11 cellular contexts compared by ENCODE assay signal in the genomic region with DNA sequence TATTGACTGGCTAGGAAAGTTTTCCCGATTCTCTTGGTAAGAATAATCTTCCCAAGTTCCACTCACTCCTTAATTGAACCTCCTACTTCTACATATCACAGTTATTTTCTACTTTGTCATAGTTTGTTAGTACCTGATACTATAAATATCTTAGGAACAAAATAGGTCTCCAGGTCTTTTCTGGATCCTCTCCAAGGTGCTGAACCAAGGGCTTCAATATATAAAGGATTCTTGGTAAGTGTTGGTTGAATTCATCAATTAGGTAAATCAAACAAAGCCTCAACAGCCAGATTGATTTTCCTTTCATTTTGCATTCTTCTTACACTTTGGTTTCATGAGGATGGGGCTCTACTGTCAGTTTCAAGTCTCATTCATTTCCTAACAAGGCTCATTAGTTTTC. TPM values are rescaled to one million over a fixed set of nuclear protein-coding genes. Genes with fewer than 3 reads are reported as not detected.
"Had no signal": no experiment of that assay in that cellular context is flagged by ENCODE, and none has a peak within 500 bp of the region (broad histone marks: within the 10 kb centered on the region; RNA-seq: fewer than 3 reads in every experiment).

No MANE protein-coding gene starts in this region.

- H3K27ac Mint-ChIP-seq: H9, HFFc6, IgD-negative memory B cell had no signal

- H3K4me1 Mint-ChIP-seq: IgD-negative memory B cell had no signal

- ATAC-seq: HepG2, K562 had no signal

- H3K4me3 ChIP-seq: GM23248, K562 had no signal

- H3K4me3 Mint-ChIP-seq: H9, HFFc6, IgD-negative memory B cell had no signal

- H3K27ac ChIP-seq: GM23248, HL-60 had no signal

- H2AFZ ChIP-seq: GM23248 had no signal

- FAIRE-seq: H1, H54, HepG2, K562 had no signal

- H3K9me3 Mint-ChIP-seq: H9, HFFc6, IgD-negative memory B cell had no signal

- DNase-seq: GM23248, H9, HCEC 1CT, HFFc6, KG1 had no signal

RNA-seq across cellular contexts. Expression of a gene that starts 27.6 kb away (rescaled TPM):
- total RNA-seq: H1, H9, K562 had no signal
- polyA plus RNA-seq: H1 had no signal

RNA-seq across cellular contexts. Expression of a gene that starts 49.0 kb away (rescaled TPM):
- polyA plus RNA-seq: IgD-negative memory B cell had no signal
